In genomic region chr2:127407661-127408003, GRCh38 we compare ENCODE assay signal across 1 cellular context.
TF ChIP-seq lines count a peak whose summit lies in the region.

No MANE protein-coding gene starts in this region.

TF ChIP-seq in GM12878, 131 proteins besides CTCF, POLR2A, EP300 and RAD21 (continued from another document):
- no peak for TF ChIP-seq E2F8 (IDR thresholded peaks at IDR 0.05; ENCODE audit: low read depth, partially characterized antibody)
